9 cellular contexts compared by ENCODE assay signal in the genomic region with DNA sequence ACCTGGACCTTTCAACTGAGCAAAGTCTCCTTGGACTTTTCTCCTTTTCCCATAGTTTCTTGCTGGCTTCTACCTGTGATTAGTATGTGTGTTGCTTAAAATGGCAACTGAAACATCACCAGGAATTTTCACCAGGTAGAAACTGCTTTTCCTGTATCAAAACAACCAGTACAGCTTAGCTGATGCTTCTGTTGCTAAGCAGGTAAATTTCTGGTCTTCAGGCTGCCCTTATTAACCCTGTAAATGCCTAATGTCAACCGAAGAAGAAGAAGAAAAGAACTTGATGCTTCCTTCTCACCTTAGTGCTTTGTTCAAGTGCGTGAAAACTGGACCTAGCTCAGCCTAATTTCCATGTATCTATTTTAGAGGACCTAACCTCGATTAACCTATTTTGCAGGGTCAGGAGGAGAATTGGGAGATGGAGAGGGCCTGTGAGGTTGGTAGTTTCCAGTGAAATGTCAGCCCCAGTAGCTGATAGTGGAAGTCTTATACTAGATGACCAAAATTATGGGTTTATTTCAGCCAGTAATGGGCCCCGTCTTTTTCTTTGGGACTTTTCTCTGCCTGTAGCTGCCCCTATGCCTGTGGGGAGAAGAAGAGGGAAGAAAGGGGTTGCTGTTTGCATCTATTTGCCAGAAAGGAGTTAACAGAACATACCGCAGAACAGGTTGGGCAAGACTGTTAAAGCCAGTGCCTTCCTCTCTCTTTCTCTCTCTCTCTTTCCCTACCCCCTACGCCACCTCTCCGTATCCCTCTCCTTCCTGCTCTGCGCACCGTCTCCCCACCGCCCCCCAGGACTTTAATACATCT. TPM values are rescaled to one million over a fixed set of nuclear protein-coding genes. Genes with fewer than 3 reads are reported as not detected.
A peak's percentile ranks its signal among the peaks of the same experiment; 100 is the strongest.
DNase-seq lines count a peak whose midpoint lies in the region; TF ChIP-seq lines count a peak whose summit lies in the region.
"Had no signal": no experiment of that assay in that cellular context is flagged by ENCODE, and none has a peak within 500 bp of the region (broad histone marks: within the 10 kb centered on the region; RNA-seq: fewer than 3 reads in every experiment).

No MANE protein-coding gene starts in this region.

- H3K9ac ChIP-seq in BLaER1 (peak overlapping the region; percentile 78), mucosa of stomach (ENCODE audit: low read length) (peak overlapping the region; percentile 19)

- no peak for TF ChIP-seq CTCF in ascending aorta (IDR thresholded peaks at IDR 0.05)

- H3K27me3 ChIP-seq in BLaER1 (no peaks in the 10 kb centered on the region), ascending aorta (no peaks in the 10 kb centered on the region), mucosa of stomach (ENCODE audit: control insufficient read depth, insufficient read depth, low read length) (no peaks in the 10 kb centered on the region)

- H3K4me2 ChIP-seq in BLaER1 = peak overlapping the region; percentile 95

- H3K4me3 ChIP-seq in BLaER1 (peak overlapping the region; percentile 54), ascending aorta (peak overlapping the region in 1 of 2 donors; percentile 32), mucosa of stomach (ENCODE audit: low read length) (no peak overlapping the region)

- H4K20me1 ChIP-seq in BLaER1 = peaks cover 97% of the 10 kb centered on the region

- in situ Hi-C loops in KBM-7 (cut with MboI; ENCODE audit: low pct_unique_long_range_greater_than_20kb, low sequenced_read_pairs) = no loop called here

- peak overlapping the region; percentile 75 for H3K27ac ChIP-seq in BLaER1
- H3K27ac ChIP-seq in ascending aorta = peak overlapping the region; percentile 64 to 75

- peaks cover 11% of the 10 kb centered on the region; the same call in 1 of the 2 replicates for H3K36me3 ChIP-seq in BLaER1
- no peaks in the 10 kb centered on the region for H3K36me3 ChIP-seq in ascending aorta
- no peaks in the 10 kb centered on the region for H3K36me3 ChIP-seq in mucosa of stomach (ENCODE audit: control insufficient read depth, insufficient read depth, low read length)

- H3K4me1 ChIP-seq in BLaER1 (peaks cover 84% of the 10 kb centered on the region), ascending aorta (peaks cover 8 to 32% of the 10 kb centered on the region in 2 donors), mucosa of stomach (ENCODE audit: control insufficient read depth, insufficient read depth, low read length) (peaks cover 62% of the 10 kb centered on the region)

- H3K9me3 ChIP-seq in BLaER1 (no peaks in the 10 kb centered on the region), ascending aorta (no peaks in the 10 kb centered on the region), mucosa of stomach (ENCODE audit: control insufficient read depth, low read length) (no peaks in the 10 kb centered on the region)

- intact Hi-C loops in ascending aorta (cut with DNase I) = no loop called here

- peak; percentile 73 for DNase-seq in KBM-7
- DNase-seq in ascending aorta (ENCODE audit: low spot score in 2 of 2) = no peak
- DNase-seq in NCI-H1092 (lab: John Stamatoyannopoulos, UW) = no peak
- no peak for DNase-seq in GM19238 (ENCODE audit: insufficient read length, low spot score)
- DNase-seq in NCI-H1694 treated with DMSO at 0.1 percent for 48 hours (lab: John Stamatoyannopoulos, UW) = no peak
- no peak for DNase-seq in stimulated activated CD8-positive, alpha-beta memory T cell treated with anti-CD3 and anti-CD28 coated beads, Interleukin-4, amount 100 ng/mL, for 48 hours
- DNase-seq: kidney glomerular epithelial cell had no signal

RNA-seq across cellular contexts. Expression of gene RREB1, which starts 37.7 kb away (rescaled TPM):
- 48.9 TPM for total RNA-seq in ascending aorta
